In the genomic region with DNA sequence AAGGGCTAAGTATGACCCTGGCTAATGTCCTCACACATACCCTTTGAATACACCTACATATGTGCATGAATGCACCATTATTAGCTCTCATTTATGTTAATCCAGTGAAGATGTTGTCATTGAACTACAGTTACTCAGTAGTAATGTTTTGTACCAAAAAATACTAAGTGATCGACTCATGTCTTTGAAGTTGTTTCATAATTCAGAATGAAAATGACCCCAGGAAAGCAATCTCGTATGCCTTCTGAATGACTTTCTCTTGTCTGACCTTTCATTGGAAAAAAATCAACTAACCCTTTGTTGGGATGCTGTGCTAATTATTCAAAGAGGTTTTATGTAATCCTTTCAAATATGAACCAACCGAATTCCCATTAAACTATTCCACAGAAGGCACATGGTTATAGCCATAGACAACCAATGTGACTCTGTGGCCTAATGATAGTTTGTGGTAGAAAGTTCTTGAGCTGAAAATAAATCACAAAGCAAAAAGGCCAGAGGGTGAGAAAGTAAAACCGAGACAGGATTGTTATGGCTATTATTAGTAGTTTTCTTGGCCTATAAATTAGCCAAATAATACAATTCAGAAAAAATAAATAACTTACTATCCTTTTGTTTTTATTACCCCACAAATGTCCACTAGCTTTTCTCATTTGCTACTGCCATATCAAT, we compare ENCODE assay signal across 30 cellular contexts.
"Had no signal": no experiment of that assay in that cellular context is flagged by ENCODE, and none has a peak within 500 bp of the region (broad histone marks: within the 10 kb centered on the region; RNA-seq: fewer than 3 reads in every experiment).

No MANE protein-coding gene starts in this region.

- H3K36me3 ChIP-seq: left ventricle myocardium inferior, neutrophil, pancreas, prostate gland, thyroid gland, upper lobe of left lung had no signal

- H3K9me3 ChIP-seq: left ventricle myocardium inferior, mucosa of descending colon, pancreas, prostate gland, thyroid gland, upper lobe of left lung had no signal

- H3K27ac Mint-ChIP-seq: activated B cell treated with CpG ODN at 0.5 μM for 24 hours; activated CD8-positive, alpha-beta T cell treated with anti-CD3 and anti-CD28 coated beads for 36 hours; activated T-helper 17 cell treated with anti-CD3 and anti-CD28 coated beads, Interleukin-2, amount 50 U/mL, for 72 hours; effector memory CD8-positive, alpha-beta T cell; nephron progenitor cell; stimulated activated memory B cell treated with anti-CD40 and anti-IgM and Interleukin-4, amounts not matched to agents 10 μg/mL and 1 μg/mL and 100 μg/mL, for 72 hours; stimulated activated naive CD8-positive, alpha-beta T cell treated with anti-CD3 and anti-CD28 coated beads, Interleukin-15, amount 100 ng/mL, for 72 hours; T-helper 2 cell treated with Interferon-gamma antibody and Interleukin-4, amounts not matched to agents 5 μg/mL and 100 μg/mL, for 36 hours had no signal

- H3K4me1 ChIP-seq: foreskin keratinocyte, prostate gland had no signal

- H3K27me3 Mint-ChIP-seq: activated B cell treated with CpG ODN at 0.5 μM for 24 hours; stimulated activated memory B cell treated with anti-CD40 and anti-IgM and Interleukin-4, amounts not matched to agents 10 μg/mL and 1 μg/mL and 100 μg/mL, for 72 hours had no signal

- H3K36me3 Mint-ChIP-seq: stimulated activated memory B cell treated with anti-CD40 and anti-IgM and Interleukin-4, amounts not matched to agents 10 μg/mL and 1 μg/mL and 100 μg/mL, for 72 hours had no signal

- H3K27ac ChIP-seq: foreskin keratinocyte, left ventricle myocardium inferior, neutrophil, pancreas, prostate gland, thyroid gland, upper lobe of left lung had no signal

- H3K4me3 Mint-ChIP-seq: activated B cell treated with CpG ODN at 0.5 μM for 24 hours; activated CD8-positive, alpha-beta T cell treated with anti-CD3 and anti-CD28 coated beads for 36 hours; activated T-cell treated with anti-CD3 and anti-CD28 coated beads, Interleukin-2, amount 50 U/mL, for 4 hours; activated T-helper 17 cell treated with anti-CD3 and anti-CD28 coated beads, Interleukin-2, amount 50 U/mL, for 72 hours; effector memory CD8-positive, alpha-beta T cell; nephron progenitor cell; stimulated activated memory B cell treated with anti-CD40 and anti-IgM and Interleukin-4, amounts not matched to agents 10 μg/mL and 1 μg/mL and 100 μg/mL, for 72 hours; stimulated activated naive CD8-positive, alpha-beta T cell treated with anti-CD3 and anti-CD28 coated beads, Interleukin-15, amount 100 ng/mL, for 72 hours; T-helper 2 cell treated with Interferon-gamma antibody and Interleukin-4, amounts not matched to agents 5 μg/mL and 100 μg/mL, for 36 hours had no signal

- H3K9me3 Mint-ChIP-seq: activated CD8-positive, alpha-beta T cell treated with anti-CD3 and anti-CD28 coated beads for 36 hours; activated T-cell treated with anti-CD3 and anti-CD28 coated beads, Interleukin-2, amount 50 U/mL, for 4 hours; effector memory CD8-positive, alpha-beta T cell; nephron progenitor cell; stimulated activated naive CD8-positive, alpha-beta T cell treated with anti-CD3 and anti-CD28 coated beads, Interleukin-15, amount 100 ng/mL, for 72 hours; T-helper 2 cell treated with Interferon-gamma antibody and Interleukin-4, amounts not matched to agents 5 μg/mL and 100 μg/mL, for 36 hours had no signal

- H3K4me3 ChIP-seq: left ventricle myocardium inferior, lung, mucosa of descending colon, pancreas, prostate gland, thyroid gland, upper lobe of left lung had no signal

- ATAC-seq: activated CD8-positive, alpha-beta T cell treated with anti-CD3 and anti-CD28 coated beads for 36 hours; activated T-cell treated with anti-CD3 and anti-CD28 coated beads, Interleukin-2, amount 50 U/mL, for 4 hours; activated T-helper 17 cell treated with anti-CD3 and anti-CD28 coated beads, Interleukin-2, amount 50 U/mL, for 72 hours; effector memory CD8-positive, alpha-beta T cell; foreskin keratinocyte; mucosa of descending colon; pancreas; sciatic nerve; stimulated activated memory B cell treated with anti-CD40 and anti-IgM and Interleukin-4, amounts not matched to agents 10 μg/mL and 1 μg/mL and 100 μg/mL, for 72 hours; stimulated activated naive CD8-positive, alpha-beta T cell treated with anti-CD3 and anti-CD28 coated beads, Interleukin-15, amount 100 ng/mL, for 72 hours had no signal

- DNase-seq: activated B cell treated with CpG ODN at 0.5 μM for 24 hours; activated CD4-positive, alpha-beta T cell treated with anti-CD3 and anti-CD28 coated beads, Interleukin-2, amount 50 U/mL, for 1 hour; activated CD8-positive, alpha-beta T cell treated with anti-CD3 and anti-CD28 coated beads for 36 hours; activated gamma-delta T cell treated with Interleukin-2 at 50 U/mL for 16 hours; activated naive CD4-positive, alpha-beta T cell treated with anti-CD3 and anti-CD28 coated beads, Interleukin-2, amount 50 U/mL, for 16 hours; activated T-cell treated with anti-CD3 and anti-CD28 coated beads, Interleukin-2, amount 50 U/mL, for 4 hours; amniotic stem cell; caudate nucleus; cortex of kidney; effector memory CD8-positive, alpha-beta T cell; foreskin keratinocyte; islet precursor cell; left ventricle myocardium inferior; mucosa of descending colon; nephron progenitor cell; pancreas; retina; small intestine; stimulated activated CD4-positive, alpha-beta T cell treated with anti-CD3 and anti-CD28 coated beads, Interleukin-4, amount 100 ng/mL, for 4 hours; stimulated activated CD8-positive, alpha-beta memory T cell treated with anti-CD3 and anti-CD28 coated beads, Interleukin-4, amount 100 ng/mL, for 48 hours; stimulated activated naive CD8-positive, alpha-beta T cell treated with anti-CD3 and anti-CD28 coated beads, Interleukin-15, amount 100 ng/mL, for 72 hours; thyroid gland; upper lobe of left lung had no signal

- H3K27me3 ChIP-seq: foreskin keratinocyte, neutrophil, pancreas, thyroid gland, upper lobe of left lung had no signal
